ENCODE assay signal across 17 cellular contexts in genomic region chr12:50647479-50647878, GRCh38.
A peak's percentile ranks its signal among the peaks of the same experiment; 100 is the strongest.
DNase-seq lines count a peak whose midpoint lies in the region; ATAC-seq, FAIRE-seq and TF ChIP-seq lines count a peak whose summit lies in the region.
"Had no signal": no experiment of that assay in that cellular context is flagged by ENCODE, and none has a peak within 500 bp of the region (broad histone marks: within the 10 kb centered on the region; RNA-seq: fewer than 3 reads in every experiment).

No MANE protein-coding gene starts in this region.

- H3K9me3 ChIP-seq in RWPE2 (ENCODE audit: severe bottlenecking) (no peaks in the 10 kb centered on the region), neural progenitor cell (ENCODE audit: low read depth) (no peaks in the 10 kb centered on the region)

- no peak overlapping the region for H3K9ac ChIP-seq in neural progenitor cell

- DNase-seq in HTR-8/SVneo (ENCODE audit: insufficient read length, low spot score), result no peak
- no peak for DNase-seq in RWPE2 (ENCODE audit: low spot score)
- DNase-seq in foreskin fibroblast, result peak; percentile 12 to 26
- no peak for DNase-seq in substantia nigra (lab: John Stamatoyannopoulos, UW)
- no peak for DNase-seq in anterior cingulate cortex (lab: John Stamatoyannopoulos, UW)
- no peak for DNase-seq in neural progenitor cell (ENCODE audit: low spot score)
- DNase-seq in GM10266 (ENCODE audit: extremely low spot score), result no peak
- DNase-seq: activated B cell treated with CpG ODN at 0.5 μM for 24 hours; activated CD8-positive, alpha-beta memory T cell treated with anti-CD3 and anti-CD28 coated beads, Interleukin-2, amount 50 U/mL, for 48 hours; activated naive CD4-positive, alpha-beta T cell treated with anti-CD3 and anti-CD28 coated beads, Interleukin-2, amount 10 ng/mL, durations not matched to agents 7 days and 5 days; CD4-positive, CD25-positive, alpha-beta regulatory T cell; KG1; kidney; NCI-H1417 treated with DMSO at 0.1 percent for 48 hours had no signal

- H3K27me3 Mint-ChIP-seq in neural progenitor cell (ENCODE audit: insufficient read depth, low read depth), result peaks cover 1% of the 10 kb centered on the region
- H3K27me3 Mint-ChIP-seq: activated B cell treated with CpG ODN at 0.5 μM for 24 hours; activated naive CD4-positive, alpha-beta T cell treated with anti-CD3 and anti-CD28 coated beads, Interleukin-2, amount 10 ng/mL, durations not matched to agents 7 days and 5 days; CD4-positive, CD25-positive, alpha-beta regulatory T cell; central memory CD8-positive, alpha-beta T cell; stimulated activated naive CD8-positive, alpha-beta T cell treated with anti-CD3 and anti-CD28 coated beads, Interleukin-15, Interleukin-2, amounts not matched to agents 100 ng/mL and 50 ng/mL, for 24 hours had no signal

- no peak overlapping the region for H3K4me3 Mint-ChIP-seq in neural progenitor cell
- H3K4me3 Mint-ChIP-seq: activated B cell treated with CpG ODN at 0.5 μM for 24 hours; activated naive CD4-positive, alpha-beta T cell treated with anti-CD3 and anti-CD28 coated beads, Interleukin-2, amount 10 ng/mL, durations not matched to agents 7 days and 5 days; CD4-positive, CD25-positive, alpha-beta regulatory T cell; central memory CD8-positive, alpha-beta T cell; stimulated activated naive CD8-positive, alpha-beta T cell treated with anti-CD3 and anti-CD28 coated beads, Interleukin-15, Interleukin-2, amounts not matched to agents 100 ng/mL and 50 ng/mL, for 24 hours had no signal

- H4K20me1 ChIP-seq in neural progenitor cell (ENCODE audit: low read depth), result no peaks in the 10 kb centered on the region

- H3K27ac Mint-ChIP-seq in neural progenitor cell, result no peak overlapping the region
- H3K27ac Mint-ChIP-seq: activated B cell treated with CpG ODN at 0.5 μM for 24 hours; activated naive CD4-positive, alpha-beta T cell treated with anti-CD3 and anti-CD28 coated beads, Interleukin-2, amount 10 ng/mL, durations not matched to agents 7 days and 5 days; stimulated activated naive CD8-positive, alpha-beta T cell treated with anti-CD3 and anti-CD28 coated beads, Interleukin-15, Interleukin-2, amounts not matched to agents 100 ng/mL and 50 ng/mL, for 24 hours had no signal

- H3K79me2 ChIP-seq in neural progenitor cell (ENCODE audit: low read depth), result peaks cover 3% of the 10 kb centered on the region

- TF ChIP-seq CTCF in RWPE2 (IDR thresholded peaks at IDR 0.05; ENCODE audit: poor library complexity, severe bottlenecking) (no peak), foreskin fibroblast (IDR thresholded peaks at IDR 0.05; ENCODE audit: low read depth, low read length) (no peak), neural progenitor cell (IDR thresholded peaks at IDR 0.05) (no peak), GM10266 (IDR thresholded peaks at IDR 0.05; ENCODE audit: control insufficient read depth, insufficient read depth, low read depth, missing control alignments) (no peak)

- no peak overlapping the region for H3K4me3 ChIP-seq in RWPE2 (ENCODE audit: severe bottlenecking)
- no peak overlapping the region for H3K4me3 ChIP-seq in foreskin fibroblast (ENCODE audit: low read depth in 1 of 2, low read length in 2 of 2)
- H3K4me3 ChIP-seq in neural progenitor cell, result no peak overlapping the region

- no peaks in the 10 kb centered on the region for H3K9me3 Mint-ChIP-seq in neural progenitor cell
- H3K9me3 Mint-ChIP-seq: activated B cell treated with CpG ODN at 0.5 μM for 24 hours; activated naive CD4-positive, alpha-beta T cell treated with anti-CD3 and anti-CD28 coated beads, Interleukin-2, amount 10 ng/mL, durations not matched to agents 7 days and 5 days; CD4-positive, CD25-positive, alpha-beta regulatory T cell; central memory CD8-positive, alpha-beta T cell; stimulated activated naive CD8-positive, alpha-beta T cell treated with anti-CD3 and anti-CD28 coated beads, Interleukin-15, Interleukin-2, amounts not matched to agents 100 ng/mL and 50 ng/mL, for 24 hours had no signal

- H3K27ac ChIP-seq in RWPE2 (ENCODE audit: poor library complexity, severe bottlenecking) (no peak overlapping the region), substantia nigra (ENCODE audit: low read depth, low read length, poor library complexity, severe bottlenecking) (peak overlapping the region; percentile 18), neural progenitor cell (no peak overlapping the region)

- H3K36me3 ChIP-seq in RWPE2 (ENCODE audit: low read depth) (peaks cover 24% of the 10 kb centered on the region), neural progenitor cell (no peaks in the 10 kb centered on the region)

- no peaks in the 10 kb centered on the region for H3F3A ChIP-seq in neural progenitor cell (ENCODE audit: low read depth)

- peak; percentile 31 for FAIRE-seq in HTR-8/SVneo (lab: Jason Lieb, UNC)
- FAIRE-seq: GM12891, kidney had no signal

- peaks cover 2% of the 10 kb centered on the region for H3K36me3 Mint-ChIP-seq in neural progenitor cell

- H3K4me1 ChIP-seq in RWPE2 (ENCODE audit: insufficient read depth, poor library complexity, severe bottlenecking) (peaks cover 16% of the 10 kb centered on the region), neural progenitor cell (no peaks in the 10 kb centered on the region)

- peaks cover 12% of the 10 kb centered on the region for H3K4me1 Mint-ChIP-seq in neural progenitor cell
- H3K4me1 Mint-ChIP-seq: activated B cell treated with CpG ODN at 0.5 μM for 24 hours had no signal

- H3K27me3 ChIP-seq in RWPE2 (ENCODE audit: insufficient read depth, poor library complexity, severe bottlenecking) (no peaks in the 10 kb centered on the region), neural progenitor cell (no peaks in the 10 kb centered on the region)

- H3K4me2 ChIP-seq in neural progenitor cell, result no peak overlapping the region

- no peak overlapping the region for H2AFZ ChIP-seq in neural progenitor cell (replicated peaks)

- peak; percentile 40; the same call in 2 of the 3 replicates for ATAC-seq in RWPE2 (ENCODE audit: low read depth)

Comparison
In these comparisons a context has a peak if more than half of its experiments do, and no peak if none do; other contexts are left out.
1. DNase-seq: peak in foreskin fibroblast (2 of 2); none in HTR-8/SVneo (single experiment), RWPE2 (single experiment), substantia nigra (0 of 49), anterior cingulate cortex (0 of 58), neural progenitor cell (single experiment) and GM10266 (single experiment).